Comparison of ENCODE assay signal across 9 cellular contexts in the genomic region with DNA sequence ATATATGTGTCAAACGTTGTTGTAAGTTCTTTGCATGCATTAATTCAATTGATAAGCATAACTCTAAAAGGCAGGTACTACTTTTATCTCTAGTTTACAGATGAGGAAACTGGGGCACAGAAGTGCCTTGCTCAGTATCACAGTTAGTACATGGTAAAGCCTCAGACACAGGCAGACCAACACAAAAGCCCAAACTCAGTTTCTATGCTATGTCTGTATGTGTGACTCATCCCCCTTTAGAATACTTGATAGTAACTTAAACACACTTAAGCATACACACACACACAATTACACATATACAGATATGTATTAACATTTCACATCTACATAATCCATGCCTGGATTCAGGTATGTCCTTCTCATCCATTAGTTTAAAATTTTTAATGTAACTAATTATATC.
DNase-seq lines count a peak whose midpoint lies in the region; ATAC-seq, FAIRE-seq and TF ChIP-seq lines count a peak whose summit lies in the region.
"Had no signal": no experiment of that assay in that cellular context is flagged by ENCODE, and none has a peak within 500 bp of the region (broad histone marks: within the 10 kb centered on the region; RNA-seq: fewer than 3 reads in every experiment).

No MANE protein-coding gene starts in this region.

- peaks cover 62% of the 10 kb centered on the region for H3K4me1 ChIP-seq in A549
- H3K4me1 ChIP-seq in GM23248 (ENCODE audit: insufficient read depth) = peaks cover 60% of the 10 kb centered on the region

- H3K4me3 ChIP-seq in A549 (no peak overlapping the region), GM23248 (peak overlapping the region; percentile 48), MG63 (no peak overlapping the region)

- H3F3A ChIP-seq in GM23248 (ENCODE audit: insufficient read depth) = peaks cover 49% of the 10 kb centered on the region

- H3K27me3 ChIP-seq in GM23248 (replicated peaks; ENCODE audit: insufficient read depth) = no peaks in the 10 kb centered on the region
- no peaks in the 10 kb centered on the region for H3K27me3 ChIP-seq in MG63

- in situ Hi-C loops in GM23248 (cut with MboI) = no loop called here

- peak overlapping the region; percentile 57 for H3K4me2 ChIP-seq in A549
- peak overlapping the region; percentile 82 for H3K4me2 ChIP-seq in GM23248 (ENCODE audit: unreplicated experiment)

- intact Hi-C loops in left ventricle myocardium superior (cut with micrococcal nuclease) = no loop called here

- TF ChIP-seq POLR2A in A549 (IDR thresholded peaks at IDR 0.05; ENCODE audit: low read length) = no peak

- H3K9me2 ChIP-seq in GM23248 (ENCODE audit: insufficient read depth) = no peaks in the 10 kb centered on the region

- H3K36me3 ChIP-seq in GM23248 (ENCODE audit: low read depth) (no peaks in the 10 kb centered on the region), MG63 (peaks cover 16% of the 10 kb centered on the region)

- WGBS in A549 (ENCODE audit: missing lambda C conversion rate) = 13% methylated on average over 1 of the region's 1 CpG
- WGBS in GM23248 (ENCODE audit: low coverage in 1 of 2, low lambda C conversion rate in 2 of 2, missing lambda C conversion rate in 2 of 2), 2 experiments = 47 to 48% methylated on average over 1 of the region's 1 CpG

- CTCF ChIA-PET in A549 (lab: Yijun Ruan, JAX) = no interaction called here

- TF ChIP-seq EP300 in A549 (IDR thresholded peaks at IDR 0.05) = no peak

- TF ChIP-seq CTCF in A549 (IDR thresholded peaks at IDR 0.05) = no peak

- DNase-seq in A549 (ENCODE audit: low read depth in 1 of 2, low spot score in 1 of 2) (no peak), GM23248 (peak; percentile 67), left ventricle myocardium superior (no peak), MG63 (no peak), NCI-H446 (lab: John Stamatoyannopoulos, UW) (no peak), NK-92 (lab: John Stamatoyannopoulos, UW; ENCODE audit: unreplicated experiment) (no peak)

- no peaks in the 10 kb centered on the region for H3K9me3 ChIP-seq in A549
- no peaks in the 10 kb centered on the region for H3K9me3 ChIP-seq in GM23248 (ENCODE audit: low read depth)
- H3K9me3 ChIP-seq in MG63 = no peaks in the 10 kb centered on the region

- H2AFZ ChIP-seq in GM23248 = no peak overlapping the region

- FAIRE-seq in A549 (lab: Jason Lieb, UNC) = peak; percentile 89
- FAIRE-seq: TTC549 had no signal

- TF ChIP-seq RAD21 in A549 (conservative IDR thresholded peaks at IDR 0.05 in 1 of 2, IDR thresholded peaks at IDR 0.05 in 1 of 2) = no peak

- H3K9ac ChIP-seq in GM23248 = peak overlapping the region; percentile 49

- peak in 1 of 2 experiments; percentile 68; a peak in 3 of 6 replicates for ATAC-seq in A549
- ATAC-seq in SK-N-SH treated with all-trans-retinoic acid at 6 μM for 48 hours = peak; percentile 79
- ATAC-seq in left ventricle myocardium superior = peak; percentile 30
- no peak for ATAC-seq in GM21619 (IDR thresholded peaks at IDR 0.05; ENCODE audit: unreplicated experiment)

- H3K79me2 ChIP-seq in GM23248 (ENCODE audit: insufficient read depth) = peaks cover 83% of the 10 kb centered on the region

- POLR2A ChIA-PET in A549 (lab: Yijun Ruan, JAX) = no interaction called here

- H3K27ac ChIP-seq in A549 (peak overlapping the region; percentile 30 to 73), GM23248 (peak overlapping the region; percentile 72)

- H4K20me1 ChIP-seq in GM23248 (ENCODE audit: insufficient read depth) = no peaks in the 10 kb centered on the region

TF ChIP-seq in A549, 52 proteins besides CTCF, POLR2A, EP300 and RAD21:
- TF ChIP-seq FOSL2 (IDR thresholded peaks at IDR 0.05) (no peak), FOSL2 (CRISPR knock-in tag; IDR thresholded peaks at IDR 0.05) (peak; percentile 66), NR3C1 (IDR thresholded peaks at IDR 0.05) (no peak)

TF ChIP-seq in SK-N-SH treated with all-trans-retinoic acid at 6 μM for 48 hours, 23 proteins besides CTCF, POLR2A, EP300 and RAD21:
- TF ChIP-seq, protein P1, sequence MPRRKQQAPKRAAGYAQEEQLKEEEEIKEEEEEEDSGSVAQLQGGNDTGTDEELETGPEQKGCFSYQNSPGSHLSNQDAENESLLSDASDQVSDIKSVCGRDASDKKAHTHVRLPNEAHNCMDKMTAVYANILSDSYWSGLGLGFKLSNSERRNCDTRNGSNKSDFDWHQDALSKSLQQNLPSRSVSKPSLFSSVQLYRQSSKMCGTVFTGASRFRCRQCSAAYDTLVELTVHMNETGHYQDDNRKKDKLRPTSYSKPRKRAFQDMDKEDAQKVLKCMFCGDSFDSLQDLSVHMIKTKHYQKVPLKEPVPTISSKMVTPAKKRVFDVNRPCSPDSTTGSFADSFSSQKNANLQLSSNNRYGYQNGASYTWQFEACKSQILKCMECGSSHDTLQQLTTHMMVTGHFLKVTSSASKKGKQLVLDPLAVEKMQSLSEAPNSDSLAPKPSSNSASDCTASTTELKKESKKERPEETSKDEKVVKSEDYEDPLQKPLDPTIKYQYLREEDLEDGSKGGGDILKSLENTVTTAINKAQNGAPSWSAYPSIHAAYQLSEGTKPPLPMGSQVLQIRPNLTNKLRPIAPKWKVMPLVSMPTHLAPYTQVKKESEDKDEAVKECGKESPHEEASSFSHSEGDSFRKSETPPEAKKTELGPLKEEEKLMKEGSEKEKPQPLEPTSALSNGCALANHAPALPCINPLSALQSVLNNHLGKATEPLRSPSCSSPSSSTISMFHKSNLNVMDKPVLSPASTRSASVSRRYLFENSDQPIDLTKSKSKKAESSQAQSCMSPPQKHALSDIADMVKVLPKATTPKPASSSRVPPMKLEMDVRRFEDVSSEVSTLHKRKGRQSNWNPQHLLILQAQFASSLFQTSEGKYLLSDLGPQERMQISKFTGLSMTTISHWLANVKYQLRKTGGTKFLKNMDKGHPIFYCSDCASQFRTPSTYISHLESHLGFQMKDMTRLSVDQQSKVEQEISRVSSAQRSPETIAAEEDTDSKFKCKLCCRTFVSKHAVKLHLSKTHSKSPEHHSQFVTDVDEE (CRISPR knock-in tag; IDR thresholded peaks at IDR 0.05) = no peak
- no peak for TF ChIP-seq ESRRG (CRISPR knock-in tag; IDR thresholded peaks at IDR 0.05)
- TF ChIP-seq POU6F1 (CRISPR knock-in tag; IDR thresholded peaks at IDR 0.05; ENCODE audit: borderline replicate concordance, low read depth) = no peak
- TF ChIP-seq SNAI2 (CRISPR knock-in tag; IDR thresholded peaks at IDR 0.05) = no peak
- no peak for TF ChIP-seq CSDC2 (CRISPR knock-in tag; IDR thresholded peaks at IDR 0.05)
TF ChIP-seq in SK-N-SH treated with all-trans-retinoic acid at 6 μM for 48 hours: peak in this region for 0.
